Comparison of ENCODE assay signal across 1 cellular context in the genomic region with DNA sequence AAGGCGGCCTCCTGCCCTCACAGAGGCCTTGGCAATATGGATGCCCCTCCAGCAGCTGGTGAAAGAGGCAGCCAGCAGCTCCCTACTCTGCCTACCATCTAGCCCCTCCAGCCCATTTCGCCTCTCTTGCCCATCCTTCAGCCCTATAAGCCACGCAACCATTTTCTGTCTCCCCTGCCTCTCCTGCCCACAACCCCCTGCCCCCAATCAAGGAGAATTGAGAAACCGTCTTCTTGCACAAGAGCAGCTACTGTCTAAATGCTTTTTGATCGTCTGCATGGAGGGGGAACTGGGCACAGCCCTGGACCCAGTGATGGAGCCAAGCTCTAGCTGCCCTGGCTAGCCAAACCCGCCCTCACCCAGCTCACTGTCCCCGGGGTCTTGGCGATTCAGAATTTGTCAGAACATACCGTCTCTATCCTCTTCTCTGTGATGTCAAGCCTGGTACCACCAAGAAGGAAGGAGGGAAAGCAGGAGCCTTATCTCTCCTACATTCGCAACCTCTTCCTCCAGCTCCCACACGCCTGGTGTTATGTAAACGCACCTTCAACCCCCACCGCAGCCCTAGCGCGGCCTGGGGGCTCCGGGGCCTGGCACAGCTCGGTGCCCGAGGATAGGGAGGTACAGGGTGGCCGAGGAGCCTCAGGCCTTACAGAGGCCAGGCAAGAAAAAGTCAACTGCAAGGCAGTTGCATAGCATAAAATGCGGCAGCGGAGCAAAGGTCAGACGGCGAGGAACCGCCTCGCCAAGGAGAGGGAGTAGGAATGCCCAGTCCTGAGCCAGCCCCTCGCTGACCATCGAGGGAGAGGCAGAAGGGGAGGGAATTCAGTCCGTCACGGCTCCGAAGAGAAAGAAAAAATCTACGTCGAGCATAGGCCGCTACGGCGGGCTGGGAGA.
TF ChIP-seq lines count a peak whose summit lies in the region.

No MANE protein-coding gene starts in this region.

TF ChIP-seq in WTC11, 78 proteins besides CTCF, POLR2A, EP300 and RAD21 (continued from another document):
- TF ChIP-seq, protein P1, sequence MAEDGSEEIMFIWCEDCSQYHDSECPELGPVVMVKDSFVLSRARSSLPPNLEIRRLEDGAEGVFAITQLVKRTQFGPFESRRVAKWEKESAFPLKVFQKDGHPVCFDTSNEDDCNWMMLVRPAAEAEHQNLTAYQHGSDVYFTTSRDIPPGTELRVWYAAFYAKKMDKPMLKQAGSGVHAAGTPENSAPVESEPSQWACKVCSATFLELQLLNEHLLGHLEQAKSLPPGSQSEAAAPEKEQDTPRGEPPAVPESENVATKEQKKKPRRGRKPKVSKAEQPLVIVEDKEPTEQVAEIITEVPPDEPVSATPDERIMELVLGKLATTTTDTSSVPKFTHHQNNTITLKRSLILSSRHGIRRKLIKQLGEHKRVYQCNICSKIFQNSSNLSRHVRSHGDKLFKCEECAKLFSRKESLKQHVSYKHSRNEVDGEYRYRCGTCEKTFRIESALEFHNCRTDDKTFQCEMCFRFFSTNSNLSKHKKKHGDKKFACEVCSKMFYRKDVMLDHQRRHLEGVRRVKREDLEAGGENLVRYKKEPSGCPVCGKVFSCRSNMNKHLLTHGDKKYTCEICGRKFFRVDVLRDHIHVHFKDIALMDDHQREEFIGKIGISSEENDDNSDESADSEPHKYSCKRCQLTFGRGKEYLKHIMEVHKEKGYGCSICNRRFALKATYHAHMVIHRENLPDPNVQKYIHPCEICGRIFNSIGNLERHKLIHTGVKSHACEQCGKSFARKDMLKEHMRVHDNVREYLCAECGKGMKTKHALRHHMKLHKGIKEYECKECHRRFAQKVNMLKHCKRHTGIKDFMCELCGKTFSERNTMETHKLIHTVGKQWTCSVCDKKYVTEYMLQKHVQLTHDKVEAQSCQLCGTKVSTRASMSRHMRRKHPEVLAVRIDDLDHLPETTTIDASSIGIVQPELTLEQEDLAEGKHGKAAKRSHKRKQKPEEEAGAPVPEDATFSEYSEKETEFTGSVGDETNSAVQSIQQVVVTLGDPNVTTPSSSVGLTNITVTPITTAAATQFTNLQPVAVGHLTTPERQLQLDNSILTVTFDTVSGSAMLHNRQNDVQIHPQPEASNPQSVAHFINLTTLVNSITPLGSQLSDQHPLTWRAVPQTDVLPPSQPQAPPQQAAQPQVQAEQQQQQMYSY (CRISPR knock-in tag; IDR thresholded peaks at IDR 0.05): no peak
- TF ChIP-seq FOXP1 (CRISPR knock-in tag; IDR thresholded peaks at IDR 0.05; ENCODE audit: borderline replicate concordance) (no peak), TCF7 (CRISPR knock-in tag; IDR thresholded peaks at IDR 0.05; ENCODE audit: low read depth) (no peak), SMAD4 (CRISPR knock-in tag; IDR thresholded peaks at IDR 0.05) (no peak), AFF4 (CRISPR knock-in tag; IDR thresholded peaks at IDR 0.05; ENCODE audit: borderline replicate concordance) (0 out of 2 replicates have a peak, but pooled peaks have one; percentile 3), MYBL2 (CRISPR knock-in tag; IDR thresholded peaks at IDR 0.05) (no peak), NR1H2 (CRISPR knock-in tag; IDR thresholded peaks at IDR 0.05) (0 out of 2 replicates have a peak, but pooled peaks have one; percentile 8), CREB1 (CRISPR knock-in tag; IDR thresholded peaks at IDR 0.05) (peak; percentile 60; the same call in 1 of the 2 replicates), ZNF532 (CRISPR knock-in tag; IDR thresholded peaks at IDR 0.05; ENCODE audit: borderline replicate concordance) (no peak)
- TF ChIP-seq, protein P2, sequence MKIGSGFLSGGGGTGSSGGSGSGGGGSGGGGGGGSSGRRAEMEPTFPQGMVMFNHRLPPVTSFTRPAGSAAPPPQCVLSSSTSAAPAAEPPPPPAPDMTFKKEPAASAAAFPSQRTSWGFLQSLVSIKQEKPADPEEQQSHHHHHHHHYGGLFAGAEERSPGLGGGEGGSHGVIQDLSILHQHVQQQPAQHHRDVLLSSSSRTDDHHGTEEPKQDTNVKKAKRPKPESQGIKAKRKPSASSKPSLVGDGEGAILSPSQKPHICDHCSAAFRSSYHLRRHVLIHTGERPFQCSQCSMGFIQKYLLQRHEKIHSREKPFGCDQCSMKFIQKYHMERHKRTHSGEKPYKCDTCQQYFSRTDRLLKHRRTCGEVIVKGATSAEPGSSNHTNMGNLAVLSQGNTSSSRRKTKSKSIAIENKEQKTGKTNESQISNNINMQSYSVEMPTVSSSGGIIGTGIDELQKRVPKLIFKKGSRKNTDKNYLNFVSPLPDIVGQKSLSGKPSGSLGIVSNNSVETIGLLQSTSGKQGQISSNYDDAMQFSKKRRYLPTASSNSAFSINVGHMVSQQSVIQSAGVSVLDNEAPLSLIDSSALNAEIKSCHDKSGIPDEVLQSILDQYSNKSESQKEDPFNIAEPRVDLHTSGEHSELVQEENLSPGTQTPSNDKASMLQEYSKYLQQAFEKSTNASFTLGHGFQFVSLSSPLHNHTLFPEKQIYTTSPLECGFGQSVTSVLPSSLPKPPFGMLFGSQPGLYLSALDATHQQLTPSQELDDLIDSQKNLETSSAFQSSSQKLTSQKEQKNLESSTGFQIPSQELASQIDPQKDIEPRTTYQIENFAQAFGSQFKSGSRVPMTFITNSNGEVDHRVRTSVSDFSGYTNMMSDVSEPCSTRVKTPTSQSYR (CRISPR knock-in tag; IDR thresholded peaks at IDR 0.05): no peak
